In the genomic region with DNA sequence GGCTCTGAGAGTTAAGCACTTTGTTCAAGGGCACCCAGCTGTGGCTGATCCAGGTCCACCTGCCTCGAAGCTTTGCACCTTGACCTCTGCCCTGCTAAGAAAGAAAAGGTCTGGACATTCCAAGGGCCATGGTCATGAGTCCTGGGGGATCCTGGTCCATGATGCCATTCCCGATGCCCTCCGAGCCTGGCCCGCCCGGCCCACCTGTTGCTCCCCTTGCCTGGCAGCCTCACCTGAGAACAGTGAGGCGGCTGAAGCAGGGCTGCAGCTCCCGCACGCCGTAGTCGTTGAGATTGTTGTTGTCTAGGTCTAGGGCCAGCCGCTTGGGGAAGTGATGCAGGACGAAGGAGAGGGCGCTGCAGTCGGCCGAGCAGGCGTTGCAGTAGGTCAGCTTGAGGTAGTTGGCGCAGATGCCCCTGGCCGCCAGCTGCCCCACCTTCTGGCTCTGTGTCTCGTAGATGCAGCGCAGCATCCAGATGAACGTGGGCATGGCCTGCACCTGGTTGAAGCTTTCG, we compare ENCODE assay signal across 25 cellular contexts.
"Had no signal": no experiment of that assay in that cellular context is flagged by ENCODE, and none has a peak within 500 bp of the region (broad histone marks: within the 10 kb centered on the region; RNA-seq: fewer than 3 reads in every experiment).

No MANE protein-coding gene starts in this region.

- H3K27me3 ChIP-seq: adrenal gland, MG63 had no signal

- H3K27ac ChIP-seq: adrenal gland had no signal

- H3K4me3 ChIP-seq: adrenal gland, MG63 had no signal

- DNase-seq: activated CD4-positive, alpha-beta T cell treated with anti-CD3 and anti-CD28 coated beads for 4 hours; activated CD4-positive, alpha-beta T cell treated with anti-CD3 and anti-CD28 coated beads, Interleukin-2, amount 50 U/mL, for 4 hours; activated CD8-positive, alpha-beta memory T cell treated with anti-CD3 and anti-CD28 coated beads, Interleukin-2, amount 50 U/mL, for 48 hours; activated CD8-positive, alpha-beta T cell treated with anti-CD3 and anti-CD28 coated beads, Interleukin-2, amount 10 ng/mL, durations not matched to agents 7 days and 5 days; activated naive CD4-positive, alpha-beta T cell treated with Interleukin-2 at 50 U/mL for 16 hours; activated T-cell treated with anti-CD3 and anti-CD28 coated beads, Interleukin-2, amount 50 U/mL, for 1 hour; adrenal gland; anterior cingulate cortex; cerebellar nuclear complex; MG63; MV-4-11; NCI-H1105 treated with DMSO at 0.1 percent for 48 hours; NCI-H1436 treated with DMSO at 0.1 percent for 48 hours; NCI-H187; NCI-H2081; NCI-H2227 treated with DMSO at 0.1 percent for 48 hours; NCI-H526 treated with DMSO at 0.1 percent for 48 hours; NCI-H82; OCI-M1; RPMI8226; SW 1271 had no signal

- ATAC-seq: activated CD4-positive, CD25-positive, alpha-beta regulatory T cell treated with anti-CD3 and anti-CD28 coated beads, Interleukin-2, amount 50 U/mL, for 24 hours; activated CD8-positive, alpha-beta T cell treated with anti-CD3 and anti-CD28 coated beads, Interleukin-2, amount 10 ng/mL, durations not matched to agents 7 days and 5 days; activated naive CD4-positive, alpha-beta T cell treated with anti-CD3 and anti-CD28 coated beads, Interleukin-2, amount 50 U/mL, for 72 hours; Panc1; Right ventricle myocardium inferior had no signal

- H3K9me3 ChIP-seq: adrenal gland, MG63 had no signal
